In the genomic region with DNA sequence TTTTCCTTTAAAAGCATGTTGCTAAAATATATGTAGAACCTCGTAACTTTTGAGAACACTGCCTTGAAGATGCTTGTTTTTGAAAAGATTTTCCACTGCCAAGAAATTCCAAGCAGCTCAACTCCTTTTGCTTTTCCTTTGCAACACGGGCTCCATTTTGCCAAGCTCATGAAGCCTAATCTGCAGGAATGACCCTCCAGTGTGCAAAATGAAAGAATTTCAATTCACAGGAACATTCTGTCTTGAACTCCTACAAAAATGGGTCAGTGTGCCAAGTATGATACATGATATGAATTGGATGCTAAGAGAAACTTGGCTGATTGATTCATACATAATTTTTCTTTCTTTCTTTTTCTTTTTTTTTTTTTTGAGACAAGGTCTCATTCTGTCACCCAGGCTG, we compare ENCODE assay signal across 26 cellular contexts.
"Had no signal": no experiment of that assay in that cellular context is flagged by ENCODE, and none has a peak within 500 bp of the region (broad histone marks: within the 10 kb centered on the region; RNA-seq: fewer than 3 reads in every experiment).

No MANE protein-coding gene starts in this region.

- DNase-seq: dermis blood vessel endothelial cell; effector memory CD4-positive, alpha-beta T cell; erythroblast; esophagus squamous epithelium; gastrocnemius medialis; head of caudate nucleus; left ventricle myocardium superior; mesenchymal stem cell; mucosa of descending colon; naive B cell; sigmoid colon; spleen; stimulated activated CD4-positive, alpha-beta T cell treated with anti-CD3 and anti-CD28 coated beads, Interleukin-15, amount 100 ng/mL, for 24 hours; stimulated activated CD4-positive, alpha-beta T cell treated with anti-CD3 and anti-CD28 coated beads, Interleukin-2, amount 100 ng/mL, for 48 hours; stimulated activated naive B cell treated with anti-CD40 and anti-IgM and Interleukin-4, amounts not matched to agents 10 μg/mL and 1 μg/mL and 100 μg/mL, for 72 hours; trophoblast cell had no signal

- H3K9me3 ChIP-seq: esophagus squamous epithelium, gastrocnemius medialis, mucosa of descending colon, prostate gland, right atrium auricular region, sigmoid colon, spleen, vagina had no signal

- H3K27me3 ChIP-seq: esophagus squamous epithelium, gastrocnemius medialis, neural progenitor cell, right atrium auricular region, sigmoid colon, spleen, vagina had no signal

- H3K9ac ChIP-seq: neural progenitor cell had no signal

- H3K27ac ChIP-seq: coronary artery, gastrocnemius medialis, neural progenitor cell, prostate gland, right atrium auricular region, sigmoid colon, skin epidermis, vagina had no signal

- H3K4me3 ChIP-seq: coronary artery, esophagus squamous epithelium, gastrocnemius medialis, mucosa of descending colon, neural progenitor cell, prostate gland, right atrium auricular region, sigmoid colon, skin epidermis, spleen, vagina had no signal

- ATAC-seq: gastrocnemius medialis; left ventricle myocardium superior; mucosa of descending colon; natural killer cell treated with Interleukin-12 subunit alpha and Interleukin-12 subunit beta and Interleukin-15 and Interleukin-18, amount 100 ng/mL, for 72 hours; stimulated activated naive B cell treated with anti-CD40 and anti-IgM and Interleukin-4, amounts not matched to agents 10 μg/mL and 1 μg/mL and 100 μg/mL, for 72 hours had no signal

- H3K27me3 Mint-ChIP-seq: central memory CD8-positive, alpha-beta T cell; naive B cell; natural killer cell treated with Interleukin-12 subunit alpha and Interleukin-12 subunit beta and Interleukin-15 and Interleukin-18, amount 100 ng/mL, for 72 hours; stimulated activated naive B cell treated with anti-CD40 and anti-IgM and Interleukin-4, amounts not matched to agents 10 μg/mL and 1 μg/mL and 100 μg/mL, for 72 hours; stimulated activated naive CD8-positive, alpha-beta T cell treated with anti-CD3 and anti-CD28 coated beads, Interleukin-15, Interleukin-2, amounts not matched to agents 100 ng/mL and 50 ng/mL, for 24 hours had no signal

- H3K4me3 Mint-ChIP-seq: central memory CD8-positive, alpha-beta T cell; mesothelial cell of epicardium; naive B cell; natural killer cell treated with Interleukin-12 subunit alpha and Interleukin-12 subunit beta and Interleukin-15 and Interleukin-18, amount 100 ng/mL, for 72 hours; neural progenitor cell; stimulated activated naive B cell treated with anti-CD40 and anti-IgM and Interleukin-4, amounts not matched to agents 10 μg/mL and 1 μg/mL and 100 μg/mL, for 72 hours; stimulated activated naive CD8-positive, alpha-beta T cell treated with anti-CD3 and anti-CD28 coated beads, Interleukin-15, Interleukin-2, amounts not matched to agents 100 ng/mL and 50 ng/mL, for 24 hours had no signal

- H3K4me1 Mint-ChIP-seq: central memory CD8-positive, alpha-beta T cell; neural progenitor cell; stimulated activated naive B cell treated with anti-CD40 and anti-IgM and Interleukin-4, amounts not matched to agents 10 μg/mL and 1 μg/mL and 100 μg/mL, for 72 hours had no signal

- H3K36me3 ChIP-seq: esophagus squamous epithelium, gastrocnemius medialis, neural progenitor cell, prostate gland, right atrium auricular region, sigmoid colon, spleen, vagina had no signal

- H3K4me1 ChIP-seq: neural progenitor cell, prostate gland, right atrium auricular region, spleen had no signal

- H3K9me3 Mint-ChIP-seq: central memory CD8-positive, alpha-beta T cell; natural killer cell treated with Interleukin-12 subunit alpha and Interleukin-12 subunit beta and Interleukin-15 and Interleukin-18, amount 100 ng/mL, for 72 hours had no signal

- H3K36me3 Mint-ChIP-seq: natural killer cell treated with Interleukin-12 subunit alpha and Interleukin-12 subunit beta and Interleukin-15 and Interleukin-18, amount 100 ng/mL, for 72 hours had no signal

- H3K27ac Mint-ChIP-seq: mesothelial cell of epicardium; natural killer cell treated with Interleukin-12 subunit alpha and Interleukin-12 subunit beta and Interleukin-15 and Interleukin-18, amount 100 ng/mL, for 72 hours; neural progenitor cell; stimulated activated naive CD8-positive, alpha-beta T cell treated with anti-CD3 and anti-CD28 coated beads, Interleukin-15, Interleukin-2, amounts not matched to agents 100 ng/mL and 50 ng/mL, for 24 hours had no signal
